ENCODE assay signal across 14 cellular contexts in genomic region chr1:39633422-39633821, GRCh38. TPM values are rescaled to one million over a fixed set of nuclear protein-coding genes. Genes with fewer than 3 reads are reported as not detected.
DNase-seq lines count a peak whose midpoint lies in the region; ATAC-seq and TF ChIP-seq lines count a peak whose summit lies in the region.
"Had no signal": no experiment of that assay in that cellular context is flagged by ENCODE, and none has a peak within 500 bp of the region (broad histone marks: within the 10 kb centered on the region; RNA-seq: fewer than 3 reads in every experiment).

No MANE protein-coding gene starts in this region.

- intact Hi-C loops in Caco-2 (cut with micrococcal nuclease; ENCODE audit: unreplicated experiment): no loop called here

- H3K27me3 ChIP-seq in iPS-15b (ENCODE audit: control insufficient read depth, insufficient read depth, low read length) (peaks cover 80% of the 10 kb centered on the region), rectal smooth muscle tissue (ENCODE audit: control insufficient read depth, insufficient read depth, low read length) (peaks cover 6% of the 10 kb centered on the region), Caco-2 (replicated peaks; ENCODE audit: control insufficient read depth, insufficient read depth, low read length) (no peaks in the 10 kb centered on the region)

- H3K27me3 Mint-ChIP-seq in Caco-2 (ENCODE audit: insufficient read depth, unreplicated experiment): no peaks in the 10 kb centered on the region

- H3K4me1 Mint-ChIP-seq in Caco-2 (ENCODE audit: low read depth, unreplicated experiment): no peaks in the 10 kb centered on the region

- POLR2A ChIA-PET in Caco-2 (lab: Charles Lee): no interaction called here

- H3K9ac ChIP-seq in ES-I3 (ENCODE audit: low read depth, low read length) (peak overlapping the region; percentile 32; the same call in 1 of the 2 replicates), iPS-15b (ENCODE audit: low read depth, low read length) (no peak overlapping the region), rectal smooth muscle tissue (ENCODE audit: low read length) (no peak overlapping the region)

- DNase-seq in Caco-2 (no peak), AML-193 (lab: John Stamatoyannopoulos, UW) (no peak), NCI-H1092 treated with DMSO at 0.1 percent for 48 hours (lab: John Stamatoyannopoulos, UW) (no peak)
- DNase-seq: activated naive CD8-positive, alpha-beta T cell treated with anti-CD3 and anti-CD28 coated beads, Interleukin-2, amount 50 U/mL, for 24 hours; foreskin keratinocyte; NCI-H2171 had no signal

- H3K27ac ChIP-seq in angular gyrus (ENCODE audit: low read depth, low read length) (peak overlapping the region; percentile 22), rectal smooth muscle tissue (ENCODE audit: low read depth, low read length) (no peak overlapping the region)
- H3K27ac ChIP-seq: foreskin keratinocyte had no signal

- H3K36me3 ChIP-seq in ES-I3 (ENCODE audit: insufficient read depth, low read length): no peaks in the 10 kb centered on the region
- H3K36me3 ChIP-seq in iPS-15b (ENCODE audit: control insufficient read depth, insufficient read depth, low read length): no peaks in the 10 kb centered on the region
- H3K36me3 ChIP-seq in rectal smooth muscle tissue (ENCODE audit: control insufficient read depth, insufficient read depth, low read length): no peaks in the 10 kb centered on the region
- no peaks in the 10 kb centered on the region for H3K36me3 ChIP-seq in Caco-2 (ENCODE audit: control insufficient read depth, insufficient read depth, low read length)

- CTCF ChIA-PET in Caco-2 (lab: Charles Lee): interaction anchor here (0.9 kb wide), 1 partner anchor 27 kb away, joined by 3 read pairs; no protein-coding TSS in a partner anchor

- ATAC-seq in HG02571 (IDR thresholded peaks at IDR 0.05; ENCODE audit: unreplicated experiment): no peak
- ATAC-seq: activated naive CD8-positive, alpha-beta T cell treated with anti-CD3 and anti-CD28 coated beads, Interleukin-2, amount 50 U/mL, for 24 hours; natural killer cell treated with Interleukin-12 subunit alpha and Interleukin-12 subunit beta and Interleukin-15 and Interleukin-18, amount 100 ng/mL, for 72 hours had no signal

- no TSS peak for BruUV-seq in Caco-2 (replicated peaks; lab: Mats Ljungman, UMichigan)

- no peak overlapping the region for H3K27ac Mint-ChIP-seq in Caco-2 (ENCODE audit: unreplicated experiment)
- H3K27ac Mint-ChIP-seq: activated naive CD8-positive, alpha-beta T cell treated with anti-CD3 and anti-CD28 coated beads, Interleukin-2, amount 50 U/mL, for 24 hours; natural killer cell treated with Interleukin-12 subunit alpha and Interleukin-12 subunit beta and Interleukin-15 and Interleukin-18, amount 100 ng/mL, for 72 hours had no signal

- H3K4me3 Mint-ChIP-seq in Caco-2 (ENCODE audit: unreplicated experiment): no peak overlapping the region
- H3K4me3 Mint-ChIP-seq: activated naive CD8-positive, alpha-beta T cell treated with anti-CD3 and anti-CD28 coated beads, Interleukin-2, amount 50 U/mL, for 24 hours; natural killer cell treated with Interleukin-12 subunit alpha and Interleukin-12 subunit beta and Interleukin-15 and Interleukin-18, amount 100 ng/mL, for 72 hours had no signal

- peak overlapping the region; percentile 50 for H3K4me3 ChIP-seq in iPS-15b (ENCODE audit: low read depth, low read length)
- peak overlapping the region; percentile 30 for H3K4me3 ChIP-seq in rectal smooth muscle tissue (ENCODE audit: low read length)
- no peak overlapping the region for H3K4me3 ChIP-seq in Caco-2 (ENCODE audit: low read depth, low read length)

- no peak for TF ChIP-seq CTCF in Caco-2 (IDR thresholded peaks at IDR 0.05; ENCODE audit: insufficient read depth in 1 of 2, low read depth in 1 of 2, low read length in 1 of 2, severe bottlenecking in 1 of 2, unreplicated experiment in 1 of 2)

- H3K9me3 ChIP-seq in ES-I3 (ENCODE audit: control insufficient read depth, insufficient read depth, low read length) (no peaks in the 10 kb centered on the region), iPS-15b (ENCODE audit: control insufficient read depth, insufficient read depth, low read length) (no peaks in the 10 kb centered on the region), Caco-2 (no peaks in the 10 kb centered on the region)

- H3K4me1 ChIP-seq in ES-I3 (ENCODE audit: insufficient read depth, low read length) (peaks cover 10% of the 10 kb centered on the region; the same call in 1 of the 2 replicates), iPS-15b (ENCODE audit: control insufficient read depth, insufficient read depth, low read length) (no peaks in the 10 kb centered on the region), rectal smooth muscle tissue (ENCODE audit: control insufficient read depth, insufficient read depth, low read length) (no peaks in the 10 kb centered on the region), Caco-2 (no peaks in the 10 kb centered on the region)
- H3K4me1 ChIP-seq: foreskin keratinocyte had no signal

- H3K36me3 Mint-ChIP-seq in Caco-2 (ENCODE audit: insufficient read depth, unreplicated experiment): no peaks in the 10 kb centered on the region
- H3K36me3 Mint-ChIP-seq: natural killer cell treated with Interleukin-12 subunit alpha and Interleukin-12 subunit beta and Interleukin-15 and Interleukin-18, amount 100 ng/mL, for 72 hours had no signal

- no peaks in the 10 kb centered on the region for H3K9me3 Mint-ChIP-seq in Caco-2 (ENCODE audit: unreplicated experiment)
- H3K9me3 Mint-ChIP-seq: activated naive CD8-positive, alpha-beta T cell treated with anti-CD3 and anti-CD28 coated beads, Interleukin-2, amount 50 U/mL, for 24 hours; natural killer cell treated with Interleukin-12 subunit alpha and Interleukin-12 subunit beta and Interleukin-15 and Interleukin-18, amount 100 ng/mL, for 72 hours had no signal

RNA-seq across cellular contexts. Expression of gene HEYL, which starts 6.0 kb away (rescaled TPM):
- 3.0 and 3.4 TPM in 2 replicates for total RNA-seq in Caco-2 (2022)
- total RNA-seq: foreskin keratinocyte; natural killer cell treated with Interleukin-12 subunit alpha and Interleukin-12 subunit beta and Interleukin-15 and Interleukin-18, amount 100 ng/mL, for 72 hours; SK-MEL-5 had no signal

RNA-seq across cellular contexts. Expression of gene NT5C1A, which starts 38.5 kb away (rescaled TPM):
- not detected in 2 replicates for total RNA-seq in Caco-2 (2022)
- total RNA-seq: foreskin keratinocyte, LHCN-M2 had no signal

RNA-seq across cellular contexts. Expression of gene PABPC4, which starts 56.8 kb away (rescaled TPM):
- 242 and 245 TPM in 2 replicates for total RNA-seq in Caco-2 (2022)

RNA-seq across cellular contexts. Expression of gene HPCAL4, which starts 57.8 kb away (rescaled TPM):
- total RNA-seq in Caco-2 (2022): 0.07 and 0.14 TPM in 2 replicates
- total RNA-seq: foreskin keratinocyte had no signal
